32 cellular contexts compared by ENCODE assay signal in genomic region chr11:121790435-121790834, GRCh38.
"Had no signal": no experiment of that assay in that cellular context is flagged by ENCODE, and none has a peak within 500 bp of the region (broad histone marks: within the 10 kb centered on the region; RNA-seq: fewer than 3 reads in every experiment).

No MANE protein-coding gene starts in this region.

- H3K27me3 ChIP-seq: ascending aorta, breast epithelium, Peyer's patch, SJSA1 had no signal

- H3K4me3 Mint-ChIP-seq: activated B cell treated with CpG ODN at 0.5 μM for 24 hours; activated CD4-positive, alpha-beta memory T cell treated with anti-CD3 and anti-CD28 coated beads for 36 hours; activated naive CD8-positive, alpha-beta T cell treated with anti-CD3 and anti-CD28 coated beads for 36 hours; T-helper 1 cell treated with Interleukin-12 subunit alpha and Interleukin-12 subunit beta and Interleukin-4 antibody, amounts not matched to agents 30 μg/mL and 1 μg/mL, for 36 hours; T-helper 2 cell treated with Interferon-gamma antibody and Interleukin-4, amounts not matched to agents 5 μg/mL and 100 μg/mL, for 36 hours had no signal

- H3K9me3 ChIP-seq: breast epithelium, Peyer's patch, SJSA1 had no signal

- DNase-seq: activated B cell treated with CpG ODN at 0.5 μM for 24 hours; activated CD4-positive, alpha-beta memory T cell treated with anti-CD3 and anti-CD28 coated beads for 36 hours; activated CD4-positive, alpha-beta T cell treated with anti-CD3 and anti-CD28 coated beads for 4 hours; activated CD4-positive, alpha-beta T cell treated with anti-CD3 and anti-CD28 coated beads, Interleukin-2, amount 50 U/mL, for 1 hour; activated CD4-positive, CD25-positive, alpha-beta regulatory T cell treated with anti-CD3 and anti-CD28 coated beads, Interleukin-2, amount 50 U/mL, for 72 hours; activated CD8-positive, alpha-beta memory T cell treated with anti-CD3 and anti-CD28 coated beads, Interleukin-2, amount 50 U/mL, for 48 hours; activated effector memory CD4-positive, alpha-beta T cell treated with Interleukin-2 at 50 U/mL for 16 hours; activated naive CD4-positive, alpha-beta T cell; activated naive CD4-positive, alpha-beta T cell treated with anti-CD3 and anti-CD28 coated beads, Interleukin-2, amount 50 U/mL, for 16 hours; activated naive CD8-positive, alpha-beta T cell treated with anti-CD3 and anti-CD28 coated beads for 36 hours; activated T-cell treated with anti-CD3 and anti-CD28 coated beads, Interleukin-2, amount 50 U/mL, for 48 hours; amygdala; MM.1S; MV-4-11; NCI-H1092; NCI-H1436 treated with DMSO at 0.1 percent for 48 hours; NCI-H1694 treated with DMSO at 0.1 percent for 48 hours; NCI-H2029; NCI-H345; NCI-H524 treated with DMSO at 0.1 percent for 48 hours; NK-92 treated with Interleukin-12 subunit alpha and Interleukin-12 subunit beta, amount 100 ng/mL, for 24 hours; PC-3; Peyer's patch; RPMI8226; SHP77 treated with DMSO at 0.1 percent for 48 hours; SK-N-SH had no signal

- H3K9me3 Mint-ChIP-seq: T-helper 2 cell treated with Interferon-gamma antibody and Interleukin-4, amounts not matched to agents 5 μg/mL and 100 μg/mL, for 36 hours had no signal

- H3K4me1 Mint-ChIP-seq: activated B cell treated with CpG ODN at 0.5 μM for 24 hours; activated naive CD8-positive, alpha-beta T cell treated with anti-CD3 and anti-CD28 coated beads for 36 hours had no signal

- ATAC-seq: PC-3 had no signal

- H3K27ac ChIP-seq: ascending aorta, breast epithelium, KMS-11, Peyer's patch, SJSA1 had no signal

- H3K4me1 ChIP-seq: breast epithelium, Peyer's patch, SJSA1 had no signal

- H3K4me3 ChIP-seq: ascending aorta, breast epithelium, Peyer's patch, SJSA1 had no signal

- H3K27ac Mint-ChIP-seq: activated B cell treated with CpG ODN at 0.5 μM for 24 hours; activated CD4-positive, alpha-beta memory T cell treated with anti-CD3 and anti-CD28 coated beads for 36 hours; activated naive CD8-positive, alpha-beta T cell treated with anti-CD3 and anti-CD28 coated beads for 36 hours; T-helper 1 cell treated with Interleukin-12 subunit alpha and Interleukin-12 subunit beta and Interleukin-4 antibody, amounts not matched to agents 30 μg/mL and 1 μg/mL, for 36 hours; T-helper 2 cell treated with Interferon-gamma antibody and Interleukin-4, amounts not matched to agents 5 μg/mL and 100 μg/mL, for 36 hours had no signal

- H3K36me3 ChIP-seq: ascending aorta, breast epithelium, Peyer's patch, SJSA1 had no signal
